1 cellular context compared by ENCODE assay signal in genomic region chr19:47112166-47112663, GRCh38.
A peak's percentile ranks its signal among the peaks of the same experiment; 100 is the strongest.
TF ChIP-seq lines count a peak whose summit lies in the region.

No MANE protein-coding gene starts in this region.

TF ChIP-seq in K562, 482 proteins besides CTCF, POLR2A, EP300 and RAD21 (continued from another document and continues in another):
- TF ChIP-seq HOMEZ (CRISPR knock-in tag; IDR thresholded peaks at IDR 0.05) (no peak), CUX1 (CRISPR knock-in tag; IDR thresholded peaks at IDR 0.05) (0 out of 2 replicates have a peak, but pooled peaks have one; percentile 4), TEAD4 (IDR thresholded peaks at IDR 0.05; ENCODE audit: low read length) (peak; percentile 41; the same call in 1 of the 2 replicates), TEAD4 (CRISPR knock-in tag; IDR thresholded peaks at IDR 0.05; ENCODE audit: borderline replicate concordance) (no peak; the same call in 1 of the 2 replicates), SMAD1 (IDR thresholded peaks at IDR 0.05; ENCODE audit: low read depth, low read length, partially characterized antibody) (peak; percentile 56), PRPF4 (IDR thresholded peaks at IDR 0.05; ENCODE audit: insufficient read depth, low read depth, low read length, poor library complexity, severe bottlenecking) (peak; percentile 68), ZNF263 (CRISPR knock-in tag; IDR thresholded peaks at IDR 0.05; ENCODE audit: borderline replicate concordance) (peak; percentile 99), LARP7 (IDR thresholded peaks at IDR 0.05) (no peak), ZBTB40 (IDR thresholded peaks at IDR 0.05) (no peak), ZBTB40 (CRISPR knock-in tag; IDR thresholded peaks at IDR 0.05) (no peak), DPF2 (IDR thresholded peaks at IDR 0.05) (peak; percentile 11; the same call in 1 of the 2 replicates), ZNF197 (CRISPR knock-in tag; IDR thresholded peaks at IDR 0.05; ENCODE audit: low read depth) (peak; percentile 82; the same call in 1 of the 2 replicates), DIDO1 (tag; IDR thresholded peaks at IDR 0.05; ENCODE audit: low read depth) (no peak), RFX7 (CRISPR knock-in tag; IDR thresholded peaks at IDR 0.05) (no peak), HNRNPK (IDR thresholded peaks at IDR 0.05; ENCODE audit: low read depth, low read length, poor library complexity, severe bottlenecking) (peak; percentile 58), ZSCAN29 (IDR thresholded peaks at IDR 0.05) (no peak), GTF2B (IDR thresholded peaks at IDR 0.05; ENCODE audit: extremely low read depth, insufficient read length) (peak; percentile 23), BHLHE40 (IDR thresholded peaks at IDR 0.05; ENCODE audit: low read length) (peak; percentile 36), FIP1L1 (IDR thresholded peaks at IDR 0.05; ENCODE audit: low read depth, low read length, poor library complexity, severe bottlenecking) (peak; percentile 82), MTA2 (IDR thresholded peaks at IDR 0.05; ENCODE audit: low read depth) (no peak), NR2C2 (CRISPR knock-in tag; IDR thresholded peaks at IDR 0.05) (no peak), NR2C2 (tag; IDR thresholded peaks at IDR 0.05) (peak; percentile 65; the same call in 1 of the 2 replicates), CTCFL (IDR thresholded peaks at IDR 0.05; ENCODE audit: borderline replicate concordance, insufficient read depth, low read depth, low read length, poor library complexity, severe bottlenecking) (peak; percentile 2), MYNN (IDR thresholded peaks at IDR 0.05) (0 out of 2 replicates have a peak, but pooled peaks have one; percentile 30), MYNN (CRISPR knock-in tag; IDR thresholded peaks at IDR 0.05) (no peak), TAF7 (tag; IDR thresholded peaks at IDR 0.05) (peak; percentile 78), ZBTB7A (IDR thresholded peaks at IDR 0.05; ENCODE audit: borderline replicate concordance, control insufficient read depth, low read depth, low read length) (peak; percentile 96), FOXJ2 (tag; IDR thresholded peaks at IDR 0.05) (peak; percentile 69; the same call in 1 of the 2 replicates), FOXP1 (CRISPR knock-in tag; IDR thresholded peaks at IDR 0.05) (peak; percentile 40; the same call in 1 of the 2 replicates), PRDM10 (IDR thresholded peaks at IDR 0.05; ENCODE audit: partially characterized antibody) (peak; percentile 12), ZNF639 (CRISPR knock-in tag; conservative IDR thresholded peaks at IDR 0.05 in 1 of 2, IDR thresholded peaks at IDR 0.05 in 1 of 2) (peak in 1 of 2 experiments; percentile 98; a peak in 2 of 4 replicates), GABPA (tag; conservative IDR thresholded peaks at IDR 0.05; ENCODE audit: low read depth) (peak; percentile 23; the same call in 1 of the 2 replicates), JUNB (CRISPR knock-in tag; conservative IDR thresholded peaks at IDR 0.05) (no peak)
